Comparison of ENCODE assay signal across 1 cellular context in genomic region chr17:51166198-51166986, GRCh38.
TF ChIP-seq lines count a peak whose summit lies in the region.

Gene NME2 (plus strand): TSS chr17:51166411. CDS start chr17:51166831, 420 bp downstream.

TF ChIP-seq in HepG2, 621 proteins besides CTCF, POLR2A, EP300 and RAD21 (continued from another document and continues in another):
- TF ChIP-seq ZNF780A (CRISPR knock-in tag; IDR thresholded peaks at IDR 0.05) = 0 out of 2 replicates have a peak, but pooled peaks have one; percentile 38
- TF ChIP-seq TBX2 (CRISPR knock-in tag; IDR thresholded peaks at IDR 0.05; ENCODE audit: borderline replicate concordance) = peak; percentile 69; the same call in 1 of the 2 replicates
- TF ChIP-seq PRMT3 (CRISPR knock-in tag; IDR thresholded peaks at IDR 0.05; ENCODE audit: borderline replicate concordance, low read depth) = peak; percentile 29; the same call in 1 of the 2 replicates
- TF ChIP-seq SRF (IDR thresholded peaks at IDR 0.05; ENCODE audit: low read depth, low read length) = no peak
- peak; percentile 59 for TF ChIP-seq ZNF781 (CRISPR knock-in tag; IDR thresholded peaks at IDR 0.05; ENCODE audit: borderline replicate concordance, not compliant biosample characterization)
- 0 out of 2 replicates have a peak, but pooled peaks have one; percentile 16 for TF ChIP-seq SNAI1 (CRISPR knock-in tag; IDR thresholded peaks at IDR 0.05; ENCODE audit: borderline replicate concordance)
- no peak for TF ChIP-seq ISX (CRISPR knock-in tag; conservative IDR thresholded peaks at IDR 0.05)
- TF ChIP-seq SMARCC2 (IDR thresholded peaks at IDR 0.05) = no peak
- TF ChIP-seq NKX3-1 (CRISPR knock-in tag; IDR thresholded peaks at IDR 0.05) = no peak; the same call in 1 of the 2 replicates
- peak; percentile 78 for TF ChIP-seq ZNF547 (CRISPR knock-in tag; IDR thresholded peaks at IDR 0.05)
- no peak for TF ChIP-seq U2AF1 (optimal IDR thresholded peaks at IDR 0.05; ENCODE audit: low read depth, low read length)
- TF ChIP-seq SMYD3 (CRISPR knock-in tag; IDR thresholded peaks at IDR 0.05) = peak; percentile 72; the same call in 1 of the 2 replicates
- no peak for TF ChIP-seq SIX1 (CRISPR knock-in tag; IDR thresholded peaks at IDR 0.05; ENCODE audit: borderline replicate concordance)
- TF ChIP-seq ZNF660 (CRISPR knock-in tag; IDR thresholded peaks at IDR 0.05; ENCODE audit: borderline replicate concordance, low read depth) = no peak
- no peak; the same call in 1 of the 2 replicates for TF ChIP-seq CENPX (CRISPR knock-in tag; IDR thresholded peaks at IDR 0.05)
- TF ChIP-seq TSC22D2 (CRISPR knock-in tag; IDR thresholded peaks at IDR 0.05; ENCODE audit: borderline replicate concordance) = peak; percentile 75; the same call in 1 of the 2 replicates
- TF ChIP-seq, protein P1, sequence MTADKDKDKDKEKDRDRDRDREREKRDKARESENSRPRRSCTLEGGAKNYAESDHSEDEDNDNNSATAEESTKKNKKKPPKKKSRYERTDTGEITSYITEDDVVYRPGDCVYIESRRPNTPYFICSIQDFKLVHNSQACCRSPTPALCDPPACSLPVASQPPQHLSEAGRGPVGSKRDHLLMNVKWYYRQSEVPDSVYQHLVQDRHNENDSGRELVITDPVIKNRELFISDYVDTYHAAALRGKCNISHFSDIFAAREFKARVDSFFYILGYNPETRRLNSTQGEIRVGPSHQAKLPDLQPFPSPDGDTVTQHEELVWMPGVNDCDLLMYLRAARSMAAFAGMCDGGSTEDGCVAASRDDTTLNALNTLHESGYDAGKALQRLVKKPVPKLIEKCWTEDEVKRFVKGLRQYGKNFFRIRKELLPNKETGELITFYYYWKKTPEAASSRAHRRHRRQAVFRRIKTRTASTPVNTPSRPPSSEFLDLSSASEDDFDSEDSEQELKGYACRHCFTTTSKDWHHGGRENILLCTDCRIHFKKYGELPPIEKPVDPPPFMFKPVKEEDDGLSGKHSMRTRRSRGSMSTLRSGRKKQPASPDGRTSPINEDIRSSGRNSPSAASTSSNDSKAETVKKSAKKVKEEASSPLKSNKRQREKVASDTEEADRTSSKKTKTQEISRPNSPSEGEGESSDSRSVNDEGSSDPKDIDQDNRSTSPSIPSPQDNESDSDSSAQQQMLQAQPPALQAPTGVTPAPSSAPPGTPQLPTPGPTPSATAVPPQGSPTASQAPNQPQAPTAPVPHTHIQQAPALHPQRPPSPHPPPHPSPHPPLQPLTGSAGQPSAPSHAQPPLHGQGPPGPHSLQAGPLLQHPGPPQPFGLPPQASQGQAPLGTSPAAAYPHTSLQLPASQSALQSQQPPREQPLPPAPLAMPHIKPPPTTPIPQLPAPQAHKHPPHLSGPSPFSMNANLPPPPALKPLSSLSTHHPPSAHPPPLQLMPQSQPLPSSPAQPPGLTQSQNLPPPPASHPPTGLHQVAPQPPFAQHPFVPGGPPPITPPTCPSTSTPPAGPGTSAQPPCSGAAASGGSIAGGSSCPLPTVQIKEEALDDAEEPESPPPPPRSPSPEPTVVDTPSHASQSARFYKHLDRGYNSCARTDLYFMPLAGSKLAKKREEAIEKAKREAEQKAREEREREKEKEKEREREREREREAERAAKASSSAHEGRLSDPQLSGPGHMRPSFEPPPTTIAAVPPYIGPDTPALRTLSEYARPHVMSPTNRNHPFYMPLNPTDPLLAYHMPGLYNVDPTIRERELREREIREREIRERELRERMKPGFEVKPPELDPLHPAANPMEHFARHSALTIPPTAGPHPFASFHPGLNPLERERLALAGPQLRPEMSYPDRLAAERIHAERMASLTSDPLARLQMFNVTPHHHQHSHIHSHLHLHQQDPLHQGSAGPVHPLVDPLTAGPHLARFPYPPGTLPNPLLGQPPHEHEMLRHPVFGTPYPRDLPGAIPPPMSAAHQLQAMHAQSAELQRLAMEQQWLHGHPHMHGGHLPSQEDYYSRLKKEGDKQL (CRISPR knock-in tag; IDR thresholded peaks at IDR 0.05; ENCODE audit: low read depth) = peak; percentile 14; the same call in 1 of the 2 replicates
- TF ChIP-seq ZNF570 (CRISPR knock-in tag; IDR thresholded peaks at IDR 0.05; ENCODE audit: borderline replicate concordance) = peak; percentile 80; the same call in 1 of the 2 replicates
- TF ChIP-seq, protein P2, sequence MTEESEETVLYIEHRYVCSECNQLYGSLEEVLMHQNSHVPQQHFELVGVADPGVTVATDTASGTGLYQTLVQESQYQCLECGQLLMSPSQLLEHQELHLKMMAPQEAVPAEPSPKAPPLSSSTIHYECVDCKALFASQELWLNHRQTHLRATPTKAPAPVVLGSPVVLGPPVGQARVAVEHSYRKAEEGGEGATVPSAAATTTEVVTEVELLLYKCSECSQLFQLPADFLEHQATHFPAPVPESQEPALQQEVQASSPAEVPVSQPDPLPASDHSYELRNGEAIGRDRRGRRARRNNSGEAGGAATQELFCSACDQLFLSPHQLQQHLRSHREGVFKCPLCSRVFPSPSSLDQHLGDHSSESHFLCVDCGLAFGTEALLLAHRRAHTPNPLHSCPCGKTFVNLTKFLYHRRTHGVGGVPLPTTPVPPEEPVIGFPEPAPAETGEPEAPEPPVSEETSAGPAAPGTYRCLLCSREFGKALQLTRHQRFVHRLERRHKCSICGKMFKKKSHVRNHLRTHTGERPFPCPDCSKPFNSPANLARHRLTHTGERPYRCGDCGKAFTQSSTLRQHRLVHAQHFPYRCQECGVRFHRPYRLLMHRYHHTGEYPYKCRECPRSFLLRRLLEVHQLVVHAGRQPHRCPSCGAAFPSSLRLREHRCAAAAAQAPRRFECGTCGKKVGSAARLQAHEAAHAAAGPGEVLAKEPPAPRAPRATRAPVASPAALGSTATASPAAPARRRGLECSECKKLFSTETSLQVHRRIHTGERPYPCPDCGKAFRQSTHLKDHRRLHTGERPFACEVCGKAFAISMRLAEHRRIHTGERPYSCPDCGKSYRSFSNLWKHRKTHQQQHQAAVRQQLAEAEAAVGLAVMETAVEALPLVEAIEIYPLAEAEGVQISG (CRISPR knock-in tag; IDR thresholded peaks at IDR 0.05) = peak; percentile 83
- peak; percentile 84; the same call in 1 of the 2 replicates for TF ChIP-seq NFKB2 (CRISPR knock-in tag; IDR thresholded peaks at IDR 0.05; ENCODE audit: borderline replicate concordance)
- peak; percentile 65; the same call in 1 of the 2 replicates for TF ChIP-seq MED1 (CRISPR knock-in tag; IDR thresholded peaks at IDR 0.05)
- TF ChIP-seq PAX8 (CRISPR knock-in tag; IDR thresholded peaks at IDR 0.05; ENCODE audit: borderline replicate concordance) = peak; percentile 55; the same call in 1 of the 2 replicates
- TF ChIP-seq HOXA7 (CRISPR knock-in tag; IDR thresholded peaks at IDR 0.05) = no peak
- peak; percentile 8; the same call in 1 of the 2 replicates for TF ChIP-seq BCL6 (CRISPR knock-in tag; IDR thresholded peaks at IDR 0.05)
- no peak for TF ChIP-seq TAF15 (IDR thresholded peaks at IDR 0.05; ENCODE audit: low read depth, low read length, poor library complexity, severe bottlenecking)
- TF ChIP-seq ZFY (CRISPR knock-in tag; IDR thresholded peaks at IDR 0.05) = peak; percentile 95
- TF ChIP-seq ZNF160 (CRISPR knock-in tag; IDR thresholded peaks at IDR 0.05) = peak; percentile 73; the same call in 1 of the 2 replicates
- no peak for TF ChIP-seq ZZZ3 (CRISPR knock-in tag; IDR thresholded peaks at IDR 0.05; ENCODE audit: borderline replicate concordance)
- 0 out of 2 replicates have a peak, but pooled peaks have one; percentile 24 for TF ChIP-seq ZBTB46 (CRISPR knock-in tag; IDR thresholded peaks at IDR 0.05; ENCODE audit: borderline replicate concordance)
- TF ChIP-seq ZNF430 (CRISPR knock-in tag; IDR thresholded peaks at IDR 0.05) = peak; percentile 16; the same call in 1 of the 2 replicates
- TF ChIP-seq ERF (CRISPR knock-in tag; IDR thresholded peaks at IDR 0.05) = peak; percentile 50; the same call in 1 of the 2 replicates
- peak; percentile 95 for TF ChIP-seq AGO2 (optimal IDR thresholded peaks at IDR 0.05; ENCODE audit: low read depth, low read length)
- peak; percentile 80; the same call in 1 of the 2 replicates for TF ChIP-seq ZNF772 (CRISPR knock-in tag; IDR thresholded peaks at IDR 0.05)
- peak; percentile 94 for TF ChIP-seq HNRNPLL (IDR thresholded peaks at IDR 0.05; ENCODE audit: low read depth, low read length, poor library complexity, severe bottlenecking)
- TF ChIP-seq MAFF (IDR thresholded peaks at IDR 0.05; ENCODE audit: low read depth, low read length) = no peak
- TF ChIP-seq ZC3H4 (CRISPR knock-in tag; IDR thresholded peaks at IDR 0.05; ENCODE audit: borderline replicate concordance) = no peak; the same call in 1 of the 2 replicates
- TF ChIP-seq DR1 (CRISPR knock-in tag; IDR thresholded peaks at IDR 0.05) = peak; percentile 25; the same call in 1 of the 2 replicates
- peak; percentile 46; the same call in 1 of the 2 replicates for TF ChIP-seq HIVEP1 (CRISPR knock-in tag; IDR thresholded peaks at IDR 0.05)
- peak; percentile 38; the same call in 1 of the 2 replicates for TF ChIP-seq MNT (IDR thresholded peaks at IDR 0.05)
- TF ChIP-seq, protein P3, sequence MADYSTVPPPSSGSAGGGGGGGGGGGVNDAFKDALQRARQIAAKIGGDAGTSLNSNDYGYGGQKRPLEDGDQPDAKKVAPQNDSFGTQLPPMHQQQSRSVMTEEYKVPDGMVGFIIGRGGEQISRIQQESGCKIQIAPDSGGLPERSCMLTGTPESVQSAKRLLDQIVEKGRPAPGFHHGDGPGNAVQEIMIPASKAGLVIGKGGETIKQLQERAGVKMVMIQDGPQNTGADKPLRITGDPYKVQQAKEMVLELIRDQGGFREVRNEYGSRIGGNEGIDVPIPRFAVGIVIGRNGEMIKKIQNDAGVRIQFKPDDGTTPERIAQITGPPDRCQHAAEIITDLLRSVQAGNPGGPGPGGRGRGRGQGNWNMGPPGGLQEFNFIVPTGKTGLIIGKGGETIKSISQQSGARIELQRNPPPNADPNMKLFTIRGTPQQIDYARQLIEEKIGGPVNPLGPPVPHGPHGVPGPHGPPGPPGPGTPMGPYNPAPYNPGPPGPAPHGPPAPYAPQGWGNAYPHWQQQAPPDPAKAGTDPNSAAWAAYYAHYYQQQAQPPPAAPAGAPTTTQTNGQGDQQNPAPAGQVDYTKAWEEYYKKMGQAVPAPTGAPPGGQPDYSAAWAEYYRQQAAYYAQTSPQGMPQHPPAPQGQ (CRISPR knock-in tag; IDR thresholded peaks at IDR 0.05; ENCODE audit: borderline replicate concordance) = no peak
- TF ChIP-seq FIP1L1 (IDR thresholded peaks at IDR 0.05; ENCODE audit: borderline replicate concordance, insufficient read depth, low read depth, low read length) = no peak
- peak; percentile 1; the same call in 1 of the 2 replicates for TF ChIP-seq HNF4A (CRISPR knock-in tag; IDR thresholded peaks at IDR 0.05)
- TF ChIP-seq ZFP90 (CRISPR knock-in tag; IDR thresholded peaks at IDR 0.05; ENCODE audit: borderline replicate concordance) = peak; percentile 32
- peak; percentile 13; the same call in 1 of the 2 replicates for TF ChIP-seq ARNTL (CRISPR knock-in tag; IDR thresholded peaks at IDR 0.05)
- TF ChIP-seq, protein P4, sequence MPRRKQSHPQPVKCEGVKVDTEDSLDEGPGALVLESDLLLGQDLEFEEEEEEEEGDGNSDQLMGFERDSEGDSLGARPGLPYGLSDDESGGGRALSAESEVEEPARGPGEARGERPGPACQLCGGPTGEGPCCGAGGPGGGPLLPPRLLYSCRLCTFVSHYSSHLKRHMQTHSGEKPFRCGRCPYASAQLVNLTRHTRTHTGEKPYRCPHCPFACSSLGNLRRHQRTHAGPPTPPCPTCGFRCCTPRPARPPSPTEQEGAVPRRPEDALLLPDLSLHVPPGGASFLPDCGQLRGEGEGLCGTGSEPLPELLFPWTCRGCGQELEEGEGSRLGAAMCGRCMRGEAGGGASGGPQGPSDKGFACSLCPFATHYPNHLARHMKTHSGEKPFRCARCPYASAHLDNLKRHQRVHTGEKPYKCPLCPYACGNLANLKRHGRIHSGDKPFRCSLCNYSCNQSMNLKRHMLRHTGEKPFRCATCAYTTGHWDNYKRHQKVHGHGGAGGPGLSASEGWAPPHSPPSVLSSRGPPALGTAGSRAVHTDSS (CRISPR knock-in tag; conservative IDR thresholded peaks at IDR 0.05) = no peak
- TF ChIP-seq, protein P5, sequence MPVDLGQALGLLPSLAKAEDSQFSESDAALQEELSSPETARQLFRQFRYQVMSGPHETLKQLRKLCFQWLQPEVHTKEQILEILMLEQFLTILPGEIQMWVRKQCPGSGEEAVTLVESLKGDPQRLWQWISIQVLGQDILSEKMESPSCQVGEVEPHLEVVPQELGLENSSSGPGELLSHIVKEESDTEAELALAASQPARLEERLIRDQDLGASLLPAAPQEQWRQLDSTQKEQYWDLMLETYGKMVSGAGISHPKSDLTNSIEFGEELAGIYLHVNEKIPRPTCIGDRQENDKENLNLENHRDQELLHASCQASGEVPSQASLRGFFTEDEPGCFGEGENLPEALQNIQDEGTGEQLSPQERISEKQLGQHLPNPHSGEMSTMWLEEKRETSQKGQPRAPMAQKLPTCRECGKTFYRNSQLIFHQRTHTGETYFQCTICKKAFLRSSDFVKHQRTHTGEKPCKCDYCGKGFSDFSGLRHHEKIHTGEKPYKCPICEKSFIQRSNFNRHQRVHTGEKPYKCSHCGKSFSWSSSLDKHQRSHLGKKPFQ (CRISPR knock-in tag; IDR thresholded peaks at IDR 0.05; ENCODE audit: insufficient replicate concordance) = peak; percentile 3
- no peak for TF ChIP-seq FOXA1 (IDR thresholded peaks at IDR 0.05)
- 0 out of 2 replicates have a peak, but pooled peaks have one; percentile 23 for TF ChIP-seq FOXA1 (CRISPR knock-in tag; IDR thresholded peaks at IDR 0.05)
- peak; percentile 70; the same call in 1 of the 2 replicates for TF ChIP-seq CENPT (CRISPR knock-in tag; IDR thresholded peaks at IDR 0.05; ENCODE audit: low read depth)
